In genomic region chr2:233331536-233331935, GRCh38 we compare ENCODE assay signal across 8 cellular contexts. TPM values are rescaled to one million over a fixed set of nuclear protein-coding genes. Genes with fewer than 3 reads are reported as not detected.
DNase-seq lines count a peak whose midpoint lies in the region; ATAC-seq and TF ChIP-seq lines count a peak whose summit lies in the region.

No MANE protein-coding gene starts in this region.

- H3K27ac ChIP-seq in adrenal gland (peak overlapping the region in 2 of 5 donors; percentile 63 to 80), osteoblast (ENCODE audit: low read depth, low read length) (no peak overlapping the region), vagina (peak overlapping the region; percentile 53)

- TF ChIP-seq POLR2A in adrenal gland (IDR thresholded peaks at IDR 0.05) (no peak), vagina (IDR thresholded peaks at IDR 0.05) (no peak)

- intact Hi-C loops in adrenal gland (cut with DNase I) = no loop called here
- intact Hi-C loops in vagina (cut with DNase I) = no loop called here

- no peaks in the 10 kb centered on the region for H3K27me3 ChIP-seq in adrenal gland
- H3K27me3 ChIP-seq in osteoblast (ENCODE audit: insufficient read depth, low read length) = peaks cover 13% of the 10 kb centered on the region
- no peaks in the 10 kb centered on the region for H3K27me3 ChIP-seq in vagina

- TF ChIP-seq CTCF in adrenal gland (IDR thresholded peaks at IDR 0.05) (no peak), osteoblast (IDR thresholded peaks at IDR 0.05; ENCODE audit: extremely low read depth, low read depth, low read length) (no peak), vagina (IDR thresholded peaks at IDR 0.05) (no peak)

- peak; percentile 45 to 81 (median 63) for DNase-seq in adrenal gland
- DNase-seq in osteoblast (ENCODE audit: insufficient read length, low spot score, missing footprints) = peak; percentile 36
- no peak for DNase-seq in vagina (ENCODE audit: extremely low spot score in 2 of 2)
- DNase-seq in SW 1271 (lab: John Stamatoyannopoulos, UW) = no peak
- DNase-seq in GOT3 (lab: John Stamatoyannopoulos, UW) = no peak

- WGBS in adrenal gland, 4 donors = 63 to 81% (median 74%) methylated on average over 12 to 15 of the region's 15 CpGs

- H3K4me2 ChIP-seq in osteoblast (ENCODE audit: insufficient read depth, low read length) = no peak overlapping the region

- H3K4me1 ChIP-seq in adrenal gland (replicated peaks in 1 of 2) = peaks cover 0 to 4% of the 10 kb centered on the region in 2 donors
- no peaks in the 10 kb centered on the region for H3K4me1 ChIP-seq in osteoblast (ENCODE audit: insufficient read depth, low read length)
- H3K4me1 ChIP-seq in vagina = no peaks in the 10 kb centered on the region

- peak; percentile 87 for ATAC-seq in GM18867 (IDR thresholded peaks at IDR 0.05; ENCODE audit: unreplicated experiment)
- ATAC-seq in HG03039 (IDR thresholded peaks at IDR 0.05; ENCODE audit: unreplicated experiment) = peak; percentile 69

- no peak overlapping the region for H2AFZ ChIP-seq in osteoblast (ENCODE audit: low read length)

- no peaks in the 10 kb centered on the region for H4K20me1 ChIP-seq in osteoblast (ENCODE audit: insufficient read depth, low read length)

- no peaks in the 10 kb centered on the region for H3K27me3 Mint-ChIP-seq in T-helper 1 cell treated with Interleukin-12 subunit alpha and Interleukin-12 subunit beta and Interleukin-4 antibody, amounts not matched to agents 30 μg/mL and 1 μg/mL, for 36 hours (ENCODE audit: low read depth)

- H3K4me3 Mint-ChIP-seq in T-helper 1 cell treated with Interleukin-12 subunit alpha and Interleukin-12 subunit beta and Interleukin-4 antibody, amounts not matched to agents 30 μg/mL and 1 μg/mL, for 36 hours = peak overlapping the region; percentile 39

- no peaks in the 10 kb centered on the region for H3K36me3 Mint-ChIP-seq in T-helper 1 cell treated with Interleukin-12 subunit alpha and Interleukin-12 subunit beta and Interleukin-4 antibody, amounts not matched to agents 30 μg/mL and 1 μg/mL, for 36 hours (ENCODE audit: low read depth)

- no peak overlapping the region for H3K4me3 ChIP-seq in adrenal gland
- no peak overlapping the region for H3K4me3 ChIP-seq in osteoblast (ENCODE audit: insufficient read depth, low read length)
- H3K4me3 ChIP-seq in vagina = no peak overlapping the region

- no peaks in the 10 kb centered on the region for H3K36me3 ChIP-seq in adrenal gland (replicated peaks in 1 of 2)
- H3K36me3 ChIP-seq in osteoblast (ENCODE audit: insufficient read depth, low read length) = no peaks in the 10 kb centered on the region
- H3K36me3 ChIP-seq in vagina = no peaks in the 10 kb centered on the region

- H3K79me2 ChIP-seq in osteoblast (ENCODE audit: insufficient read depth, low read length) = no peaks in the 10 kb centered on the region

- H3K4me1 Mint-ChIP-seq in T-helper 1 cell treated with Interleukin-12 subunit alpha and Interleukin-12 subunit beta and Interleukin-4 antibody, amounts not matched to agents 30 μg/mL and 1 μg/mL, for 36 hours (ENCODE audit: low read depth) = peaks cover 41% of the 10 kb centered on the region

- peaks cover 6% of the 10 kb centered on the region for H3K9me3 Mint-ChIP-seq in T-helper 1 cell treated with Interleukin-12 subunit alpha and Interleukin-12 subunit beta and Interleukin-4 antibody, amounts not matched to agents 30 μg/mL and 1 μg/mL, for 36 hours

- H3K9me3 ChIP-seq in adrenal gland (replicated peaks in 1 of 3) (no peaks in the 10 kb centered on the region), osteoblast (ENCODE audit: low read depth, low read length) (no peaks in the 10 kb centered on the region), vagina (no peaks in the 10 kb centered on the region)

- H3K27ac Mint-ChIP-seq in T-helper 1 cell treated with Interleukin-12 subunit alpha and Interleukin-12 subunit beta and Interleukin-4 antibody, amounts not matched to agents 30 μg/mL and 1 μg/mL, for 36 hours = peak overlapping the region; percentile 99

RNA-seq across cellular contexts. Expression of gene DGKD, which starts 22.8 kb away (rescaled TPM):
- total RNA-seq in adrenal gland (10 to 100 TPM in 6 of 8 donors, 1 to 10 TPM in 2; 8.8 to 25.2 (median 17.7) TPM), osteoblast (6.5 TPM in 2 replicates), vagina (13.3 TPM)
- 10 to 100 TPM in 2 of 3 donors, 1 to 10 TPM in 1; 6.8 to 43.8 (median 16.7) TPM for polyA plus RNA-seq in adrenal gland

RNA-seq across cellular contexts. Expression of gene SAG, which starts 23.9 kb away (rescaled TPM):
- total RNA-seq in adrenal gland = not detected
- polyA plus RNA-seq in adrenal gland = under 1 TPM in 1 of 3 donors, not detected in 2; 0.20 TPM
- not detected in 2 replicates for total RNA-seq in osteoblast
- total RNA-seq in vagina = not detected

Comparison
In these comparisons a context has a peak if more than half of its experiments do, and no peak if none do; other contexts are left out.
1. DNase-seq: peak in adrenal gland (7 of 7) and osteoblast (single experiment); none in vagina (0 of 2), SW 1271 (0 of 2) and GOT3 (single experiment).